ENCODE assay signal across 8 cellular contexts in genomic region chr2:231613655-231614558, GRCh38. TPM values are rescaled to one million over a fixed set of nuclear protein-coding genes. Genes with fewer than 3 reads are reported as not detected.
DNase-seq lines count a peak whose midpoint lies in the region; ATAC-seq, FAIRE-seq and TF ChIP-seq lines count a peak whose summit lies in the region.

No MANE protein-coding gene starts in this region.

- ATAC-seq in psoas muscle: peak; percentile 62 to 74 (median 68)

- no peaks in the 10 kb centered on the region for H3K79me2 ChIP-seq in GM23248 (ENCODE audit: insufficient read depth)
- no peaks in the 10 kb centered on the region for H3K79me2 ChIP-seq in Karpas-422 (ENCODE audit: low read length)

- 3 to 4% methylated on average over 23 to 76 of the region's 86 CpGs for WGBS in GM23248 (ENCODE audit: low coverage in 1 of 2, low lambda C conversion rate in 2 of 2, missing lambda C conversion rate in 2 of 2), 2 experiments
- 1 to 3% (median 2%) methylated on average over 71 to 86 of the region's 86 CpGs for WGBS in psoas muscle, 3 donors

- H3K27me3 ChIP-seq in GM23248 (replicated peaks; ENCODE audit: insufficient read depth): no peaks in the 10 kb centered on the region
- no peaks in the 10 kb centered on the region for H3K27me3 ChIP-seq in Karpas-422 (ENCODE audit: low read length)
- no peaks in the 10 kb centered on the region for H3K27me3 ChIP-seq in right atrium auricular region
- H3K27me3 ChIP-seq in psoas muscle (ENCODE audit: insufficient read depth in 3 of 3, low read length in 2 of 3): no peaks in the 10 kb centered on the region

- intact Hi-C loops in psoas muscle (cut with DNase I): loop anchor here (2.0 to 5.0 kb wide), 5 partner anchors 29 to 103 kb away; no protein-coding TSS in a partner anchor

- H4K20me1 ChIP-seq in GM23248 (ENCODE audit: insufficient read depth) (no peaks in the 10 kb centered on the region), Karpas-422 (ENCODE audit: insufficient read depth, low read depth, low read length) (no peaks in the 10 kb centered on the region)

- FAIRE-seq in urothelium cell line (lab: Jason Lieb, UNC): no peak

- H3K4me1 ChIP-seq in GM23248 (ENCODE audit: insufficient read depth): peaks cover 12% of the 10 kb centered on the region
- H3K4me1 ChIP-seq in Karpas-422 (ENCODE audit: low read length): peaks cover 45% of the 10 kb centered on the region
- H3K4me1 ChIP-seq in right atrium auricular region: peaks cover 0 to 46% of the 10 kb centered on the region in 2 donors
- peaks cover 28% of the 10 kb centered on the region for H3K4me1 ChIP-seq in psoas muscle

- H2AFZ ChIP-seq in GM23248 (peak overlapping the region; percentile 81), Karpas-422 (ENCODE audit: low read length) (peak overlapping the region; percentile 97; the same call in 1 of the 2 replicates)

- H3K9ac ChIP-seq in GM23248 (peak overlapping the region; percentile 87), Karpas-422 (ENCODE audit: low read length) (peak overlapping the region; percentile 86)

- H3K27ac ChIP-seq in GM23248 (peak overlapping the region; percentile 100), Karpas-422 (ENCODE audit: low read length) (peak overlapping the region; percentile 96), right atrium auricular region (peak overlapping the region; percentile 97 to 99), psoas muscle (peak overlapping the region; percentile 78)

- H3K36me3 ChIP-seq in GM23248 (ENCODE audit: low read depth) (no peaks in the 10 kb centered on the region), Karpas-422 (ENCODE audit: insufficient read depth, low read length) (no peaks in the 10 kb centered on the region), right atrium auricular region (no peaks in the 10 kb centered on the region), psoas muscle (ENCODE audit: insufficient read depth in 1 of 2, low read depth in 1 of 2) (no peaks in the 10 kb centered on the region)

- H3K9me3 ChIP-seq in GM23248 (ENCODE audit: low read depth) (no peaks in the 10 kb centered on the region), Karpas-422 (ENCODE audit: low read length) (no peaks in the 10 kb centered on the region), right atrium auricular region (no peaks in the 10 kb centered on the region), psoas muscle (no peaks in the 10 kb centered on the region)

- H3K9me2 ChIP-seq in GM23248 (ENCODE audit: insufficient read depth) (no peaks in the 10 kb centered on the region), Karpas-422 (replicated peaks; ENCODE audit: insufficient read depth, low read length) (no peaks in the 10 kb centered on the region)

- DNase-seq in GF-D8 (lab: John Stamatoyannopoulos, UW) (peak; percentile 92), GM23248 (peak; percentile 90), Karpas-422 (peak; percentile 96), T follicular helper cell (ENCODE audit: low read depth) (peak; percentile 32), amniotic stem cell (lab: John Stamatoyannopoulos, UW) (peak; percentile 59), right atrium auricular region (ENCODE audit: low spot score) (peak; percentile 91), psoas muscle (peak; percentile 90), urothelium cell line (ENCODE audit: low spot score) (peak; percentile 92)

- H3K4me3 ChIP-seq in GM23248 (peak overlapping the region; percentile 69), Karpas-422 (ENCODE audit: low read length) (peak overlapping the region; percentile 63), right atrium auricular region (peak overlapping the region; percentile 32 to 52), psoas muscle (peak overlapping the region; percentile 73)

- H3F3A ChIP-seq in GM23248 (ENCODE audit: insufficient read depth): peaks cover 17% of the 10 kb centered on the region

- TF ChIP-seq CTCF in right atrium auricular region (IDR thresholded peaks at IDR 0.05): peak; percentile 11 to 46
- TF ChIP-seq CTCF in psoas muscle (IDR thresholded peaks at IDR 0.05): peak; percentile 35

- in situ Hi-C loops in GM23248 (cut with MboI): loop anchor here (10.0 kb wide), 1 partner anchor 101 kb away; no protein-coding TSS in a partner anchor

- peak overlapping the region; percentile 72 for H3K4me2 ChIP-seq in GM23248 (ENCODE audit: unreplicated experiment)
- H3K4me2 ChIP-seq in Karpas-422 (ENCODE audit: low read depth, low read length, poor library complexity, severe bottlenecking): peak overlapping the region; percentile 77

RNA-seq across cellular contexts. Expression of gene TEX44, which starts 21.2 kb away (rescaled TPM):
- total RNA-seq in GM23248 (2014; rRNA removed; shearing (Covaris generic)): not detected in 2 replicates
- not detected in 2 replicates for polyA plus RNA-seq in GM23248 (2016; fragmentation: Nextera tagmentation; extraction: Ambion mirVana)
- not detected in 2 replicates for total RNA-seq in Karpas-422 (2014; rRNA removed; shearing (Covaris generic); ENCODE audit: low replicate concordance)
- total RNA-seq in right atrium auricular region: not detected
- not detected for total RNA-seq in psoas muscle
- polyA plus RNA-seq in psoas muscle: not detected

Comparison
In these comparisons a context has a peak if more than half of its experiments do, and no peak if none do; other contexts are left out.
1. Peak in every context shown above with its lines: DNase-seq, ATAC-seq, H3K4me3 ChIP-seq and H3K27ac ChIP-seq.
2. DNase-seq: peak in every context shown above with its lines; median percentile 96 in Karpas-422; 92 in GF-D8; 92 in urothelium cell line; 91 in right atrium auricular region; 90 in GM23248; 90 in psoas muscle; 59 in amniotic stem cell; 32 in T follicular helper cell.